ENCODE assay signal across 8 cellular contexts in the genomic region with DNA sequence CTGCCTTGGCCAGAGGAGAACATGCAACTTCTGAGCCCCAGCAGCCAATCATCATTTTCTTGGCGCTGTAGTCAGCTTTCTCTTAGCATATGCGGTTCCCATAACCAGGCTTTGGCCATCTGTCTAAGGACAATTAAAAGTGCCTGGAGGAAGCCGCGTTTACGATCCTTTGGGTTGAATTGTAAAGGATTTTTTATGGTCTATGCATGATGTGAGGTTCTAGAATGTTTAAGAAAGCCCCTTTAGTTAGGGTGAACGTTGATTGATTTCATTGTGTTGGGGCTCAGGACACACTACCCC. TPM values are rescaled to one million over a fixed set of nuclear protein-coding genes. Genes with fewer than 3 reads are reported as not detected.
DNase-seq lines count a peak whose midpoint lies in the region; ATAC-seq, FAIRE-seq and TF ChIP-seq lines count a peak whose summit lies in the region.

No MANE protein-coding gene starts in this region.

- H3K9me2 ChIP-seq in GM23248 (ENCODE audit: insufficient read depth) = no peaks in the 10 kb centered on the region

- H3K4me2 ChIP-seq in GM23248 (ENCODE audit: unreplicated experiment) = peak overlapping the region; percentile 92

- 2 to 3% methylated on average over 6 of the region's 6 CpGs for WGBS in GM23248 (ENCODE audit: low coverage in 1 of 2, low lambda C conversion rate in 2 of 2, missing lambda C conversion rate in 2 of 2), 2 experiments
- 0 to 3% (median 1%) methylated on average over 6 of the region's 6 CpGs for WGBS in small intestine, 3 donors

- H2AFZ ChIP-seq in GM23248 = peak overlapping the region; percentile 86

- no peak for ATAC-seq in foreskin keratinocyte

- H3K27ac ChIP-seq in GM23248 (peak overlapping the region; percentile 96), foreskin keratinocyte (peak overlapping the region; percentile 92), small intestine (ENCODE audit: low read depth in 1 of 2, low read length in 1 of 2) (peak overlapping the region; percentile 66 to 93)

- H3K9me3 ChIP-seq in GM23248 (ENCODE audit: low read depth) (no peaks in the 10 kb centered on the region), small intestine (ENCODE audit: control insufficient read depth, low read depth) (no peaks in the 10 kb centered on the region)

- H3K9ac ChIP-seq in GM23248 = peak overlapping the region; percentile 91

- H3K36me3 ChIP-seq in GM23248 (ENCODE audit: low read depth) (no peaks in the 10 kb centered on the region), small intestine (ENCODE audit: control insufficient read depth in 2 of 2, insufficient read depth in 2 of 2, low read length in 2 of 2) (no peaks in the 10 kb centered on the region)

- peaks cover 36% of the 10 kb centered on the region for H3K79me2 ChIP-seq in GM23248 (ENCODE audit: insufficient read depth)

- H3K27me3 ChIP-seq in GM23248 (replicated peaks; ENCODE audit: insufficient read depth) = no peaks in the 10 kb centered on the region
- no peaks in the 10 kb centered on the region for H3K27me3 ChIP-seq in foreskin keratinocyte
- H3K27me3 ChIP-seq in small intestine (ENCODE audit: control insufficient read depth in 2 of 2, insufficient read depth in 2 of 2, low read length in 2 of 2) = no peaks in the 10 kb centered on the region

- H3K4me1 ChIP-seq in GM23248 (ENCODE audit: insufficient read depth) (peaks cover 20% of the 10 kb centered on the region), foreskin keratinocyte (peaks cover 9% of the 10 kb centered on the region), small intestine (ENCODE audit: control insufficient read depth in 2 of 2, insufficient read depth in 1 of 2, low read depth in 1 of 2, low read length in 1 of 2) (peaks cover 0 to 2% of the 10 kb centered on the region in 2 donors)

- H3F3A ChIP-seq in GM23248 (ENCODE audit: insufficient read depth) = peaks cover 13% of the 10 kb centered on the region

- DNase-seq in GM23248 = no peak
- DNase-seq in foreskin keratinocyte = no peak
- DNase-seq in small intestine = no peak
- no peak for DNase-seq in NCI-H1105 (lab: John Stamatoyannopoulos, UW)
- DNase-seq in GM10266 (ENCODE audit: extremely low spot score) = no peak
- no peak for DNase-seq in GF-D8 (lab: John Stamatoyannopoulos, UW)
- no peak for DNase-seq in GM19239 (ENCODE audit: insufficient read length, low spot score)

- FAIRE-seq in small intestine (lab: Jason Lieb, UNC) (no peak), GM19239 (lab: Jason Lieb, UNC) (no peak)

- in situ Hi-C loops in GM23248 (cut with MboI) = no loop called here

- H3K4me3 ChIP-seq in GM23248 = peak overlapping the region; percentile 88
- H3K4me3 ChIP-seq in WI38 (ENCODE audit: low read depth, low read length) = peak overlapping the region; percentile 86
- H3K4me3 ChIP-seq in small intestine (ENCODE audit: low read depth in 1 of 2, low read length in 2 of 2) = peak overlapping the region in 1 of 2 donors; percentile 42

- no peaks in the 10 kb centered on the region for H4K20me1 ChIP-seq in GM23248 (ENCODE audit: insufficient read depth)

- no peak for TF ChIP-seq CTCF in WI38 (IDR thresholded peaks at IDR 0.05; ENCODE audit: low read depth, low read length)
- TF ChIP-seq CTCF in foreskin keratinocyte (conservative IDR thresholded peaks at IDR 0.05) = no peak
- no peak for TF ChIP-seq CTCF in GM10266 (IDR thresholded peaks at IDR 0.05; ENCODE audit: control insufficient read depth, insufficient read depth, low read depth, missing control alignments)

RNA-seq across cellular contexts. Expression of gene CDK19, which starts 0.8 kb away (rescaled TPM):
- 10.7 and 11.2 TPM in 2 replicates for total RNA-seq in GM23248 (2014; rRNA removed; shearing (Covaris generic))
- polyA plus RNA-seq in GM23248 (2016; fragmentation: Nextera tagmentation; extraction: Ambion mirVana) (3.3 and 3.4 TPM in 2 replicates), foreskin keratinocyte (1.6 and 1.9 TPM in 2 replicates), small intestine (1 to 10 TPM; 4.3 to 7.4 (median 7.4) TPM)
- 5.1 and 5.9 TPM in 2 replicates for total RNA-seq in foreskin keratinocyte

RNA-seq across cellular contexts. Expression of gene AMD1, which starts 58.5 kb away (rescaled TPM):
- 57.9 and 63.8 TPM in 2 replicates for total RNA-seq in GM23248 (2014; rRNA removed; shearing (Covaris generic))
- polyA plus RNA-seq in GM23248 (2016; fragmentation: Nextera tagmentation; extraction: Ambion mirVana) (36.7 and 39.9 TPM in 2 replicates), foreskin keratinocyte (52.6 and 58.5 TPM in 2 replicates), small intestine (10 to 100 TPM; 30.4 to 42.9 (median 38.1) TPM)
- total RNA-seq in foreskin keratinocyte = 114 and 123 TPM in 2 replicates
